ENCODE assay signal across 31 cellular contexts in genomic region chr20:55160996-55161395, GRCh38.
DNase-seq lines count a peak whose midpoint lies in the region; ATAC-seq and TF ChIP-seq lines count a peak whose summit lies in the region.
"Had no signal": no experiment of that assay in that cellular context is flagged by ENCODE, and none has a peak within 500 bp of the region (broad histone marks: within the 10 kb centered on the region; RNA-seq: fewer than 3 reads in every experiment).

No MANE protein-coding gene starts in this region.

- H3K27me3 Mint-ChIP-seq in nephron progenitor cell (ENCODE audit: low read depth, poor library complexity): peaks cover 12% of the 10 kb centered on the region
- peaks cover 0 to 4% (median 0%) of the 10 kb centered on the region in 3 donors for H3K27me3 Mint-ChIP-seq in immature natural killer cell (ENCODE audit: low read depth in 3 of 3)
- H3K27me3 Mint-ChIP-seq: activated naive CD8-positive, alpha-beta T cell treated with anti-CD3 and anti-CD28 coated beads for 36 hours had no signal

- H3K27ac Mint-ChIP-seq in nephron progenitor cell: peak overlapping the region; percentile 1
- no peak overlapping the region for H3K27ac Mint-ChIP-seq in immature natural killer cell
- H3K27ac Mint-ChIP-seq: activated naive CD8-positive, alpha-beta T cell treated with anti-CD3 and anti-CD28 coated beads for 36 hours; activated T-helper 2 cell treated with anti-CD3 and anti-CD28 coated beads, Interferon-gamma antibody, Interleukin-2, Interleukin-4, amounts not matched to agents 10 μg/mL and 5 μg/mL and 100 μg/mL, durations not matched to agents 14 hours and 24 hours and 36 hours had no signal

- H3K4me1 Mint-ChIP-seq in nephron progenitor cell (peaks cover 26% of the 10 kb centered on the region), immature natural killer cell (no peaks in the 10 kb centered on the region)
- H3K4me1 Mint-ChIP-seq: activated naive CD8-positive, alpha-beta T cell treated with anti-CD3 and anti-CD28 coated beads for 36 hours had no signal

- H3K9me3 Mint-ChIP-seq in nephron progenitor cell (peaks cover 13% of the 10 kb centered on the region), immature natural killer cell (peaks cover 2 to 34% (median 12%) of the 10 kb centered on the region in 6 donors)

- H3K4me3 Mint-ChIP-seq in nephron progenitor cell (no peak overlapping the region), immature natural killer cell (no peak overlapping the region)
- H3K4me3 Mint-ChIP-seq: activated naive CD8-positive, alpha-beta T cell treated with anti-CD3 and anti-CD28 coated beads for 36 hours had no signal

- H3K4me3 ChIP-seq in epithelial cell of proximal tubule (ENCODE audit: low read depth, low read length): no peak overlapping the region
- H3K4me3 ChIP-seq: BLaER1 treated with 17β-estradiol and CSF1 and Interleukin-3, amounts not matched to agents 10 nM and 100 nM; body of pancreas; suprapubic skin; uterus had no signal

- TF ChIP-seq CTCF in epithelial cell of proximal tubule (conservative IDR thresholded peaks at IDR 0.05; ENCODE audit: low read depth, low read length) (no peak), nephron progenitor cell (IDR thresholded peaks at IDR 0.05) (no peak)

- H3K36me3 Mint-ChIP-seq in nephron progenitor cell (ENCODE audit: low read depth) (no peaks in the 10 kb centered on the region), immature natural killer cell (no peaks in the 10 kb centered on the region)
- H3K36me3 Mint-ChIP-seq: activated naive CD8-positive, alpha-beta T cell treated with anti-CD3 and anti-CD28 coated beads for 36 hours had no signal

- DNase-seq in Daoy (ENCODE audit: low read depth) (peak; percentile 86), RPMI7951 (ENCODE audit: low read depth) (peak; percentile 64), epithelial cell of proximal tubule (ENCODE audit: low read depth) (peak; percentile 32), nephron progenitor cell (no peak), immature natural killer cell (no peak)
- no peak for DNase-seq in activated naive CD4-positive, alpha-beta T cell treated with Interleukin-2 at 50 U/mL for 16 hours
- DNase-seq: activated CD4-positive, alpha-beta T cell treated with anti-CD3 and anti-CD28 coated beads, Interleukin-2, amount 50 U/mL, for 48 hours; activated CD4-positive, CD25-positive, alpha-beta regulatory T cell; activated CD8-positive, alpha-beta memory T cell treated with anti-CD3 and anti-CD28 coated beads, Interleukin-2, amount 50 U/mL, for 4 hours; activated naive CD8-positive, alpha-beta T cell treated with anti-CD3 and anti-CD28 coated beads for 36 hours; body of pancreas; COR-L47; DMS79 treated with DMSO at 0.1 percent for 48 hours; effector CD4-positive, alpha-beta T cell; HCEC 1CT; left cardiac atrium; mesendoderm; NCI-H1092; NCI-H1930; nucleus accumbens; small intestine; stimulated activated CD4-positive, alpha-beta T cell treated with anti-CD3 and anti-CD28 coated beads, Interleukin-2, amount 100 ng/mL, for 24 hours; T-helper 9 cell; uterus had no signal

- ATAC-seq in GM19463 (IDR thresholded peaks at IDR 0.05; ENCODE audit: unreplicated experiment) (no peak), GM19328 (IDR thresholded peaks at IDR 0.05; ENCODE audit: unreplicated experiment) (no peak)
- ATAC-seq: body of pancreas, esophagus mucosa, SK-N-SH treated with all-trans-retinoic acid at 6 μM for 48 hours had no signal

Comparison
In these comparisons a context has a peak if more than half of its experiments do, and no peak if none do; other contexts are left out.
1. DNase-seq: peak in Daoy (single experiment), RPMI7951 (single experiment) and epithelial cell of proximal tubule (single experiment); none in nephron progenitor cell (single experiment), immature natural killer cell (0 of 3) and activated naive CD4-positive, alpha-beta T cell treated with Interleukin-2 at 50 U/mL for 16 hours (single experiment).